1 cellular context compared by ENCODE assay signal in genomic region chr1:70220015-70220414, GRCh38.
TF ChIP-seq lines count a peak whose summit lies in the region.

No MANE protein-coding gene starts in this region.

TF ChIP-seq in SK-N-SH, 30 proteins besides CTCF, POLR2A, EP300 and RAD21 (continued from another document):
- TF ChIP-seq ZBTB33 (IDR thresholded peaks at IDR 0.05; ENCODE audit: borderline replicate concordance, low read depth) (no peak), PBX3 (IDR thresholded peaks at IDR 0.05) (no peak)
- TF ChIP-seq, protein P1, sequence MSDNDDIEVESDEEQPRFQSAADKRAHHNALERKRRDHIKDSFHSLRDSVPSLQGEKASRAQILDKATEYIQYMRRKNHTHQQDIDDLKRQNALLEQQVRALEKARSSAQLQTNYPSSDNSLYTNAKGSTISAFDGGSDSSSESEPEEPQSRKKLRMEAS (IDR thresholded peaks at IDR 0.05; ENCODE audit: low read depth): no peak
TF ChIP-seq in SK-N-SH: peak in this region for 0.
